In the genomic region with DNA sequence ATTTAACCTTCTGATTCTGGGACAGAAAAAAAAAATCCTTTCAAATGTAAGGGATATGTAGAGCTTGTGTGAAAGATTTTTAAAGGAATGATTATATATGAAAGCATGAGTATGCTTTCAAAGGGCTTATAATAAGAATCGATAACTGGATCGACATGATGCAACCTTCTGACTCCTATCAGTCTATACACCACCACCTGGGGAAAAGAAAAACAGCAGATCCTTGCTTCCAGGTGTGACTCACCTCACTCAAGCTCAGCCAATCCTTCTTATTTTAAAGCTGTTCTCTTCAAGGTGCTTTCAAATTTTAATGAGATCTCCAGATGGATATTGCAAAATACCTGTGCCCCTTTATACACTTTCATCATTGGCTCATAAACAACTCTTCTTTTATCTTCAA, we compare ENCODE assay signal across 25 cellular contexts.
DNase-seq lines count a peak whose midpoint lies in the region; ATAC-seq and TF ChIP-seq lines count a peak whose summit lies in the region.
"Had no signal": no experiment of that assay in that cellular context is flagged by ENCODE, and none has a peak within 500 bp of the region (broad histone marks: within the 10 kb centered on the region; RNA-seq: fewer than 3 reads in every experiment).

No MANE protein-coding gene starts in this region.

- H3K4me3 ChIP-seq in OCI-LY3 (ENCODE audit: low read length) (no peak overlapping the region), epithelial cell of proximal tubule (ENCODE audit: low read depth, low read length) (no peak overlapping the region), left lung (no peak overlapping the region)
- H3K4me3 ChIP-seq: BLaER1 treated with 17β-estradiol and CSF1 and Interleukin-3, amounts not matched to agents 10 nM and 100 nM; GM12878; psoas muscle; SJSA1; spleen had no signal

- no peaks in the 10 kb centered on the region for H3K9me3 ChIP-seq in OCI-LY3 (ENCODE audit: insufficient read depth, low read length)
- H3K9me3 ChIP-seq in left lung = no peaks in the 10 kb centered on the region
- H3K9me3 ChIP-seq: psoas muscle, SJSA1 had no signal

- DNase-seq in Calu3 (peak; percentile 27), epithelial cell of proximal tubule (ENCODE audit: low read depth) (no peak), left lung (no peak), DMS79 treated with DMSO at 0.1 percent for 48 hours (lab: John Stamatoyannopoulos, UW) (no peak), mesenteric fat pad (ENCODE audit: low spot score) (no peak), OCI-M1 (lab: John Stamatoyannopoulos, UW) (no peak), left ventricle myocardium superior (no peak)
- DNase-seq: activated B cell treated with CpG ODN at 0.5 μM for 24 hours; activated CD4-positive, alpha-beta memory T cell treated with anti-CD3 and anti-CD28 coated beads, Interleukin-2, amount 10 ng/mL, durations not matched to agents 7 days and 5 days; amniotic stem cell; central memory CD4-positive, alpha-beta T cell; GF-D8; Karpas-422; NCI-H1092; NCI-H2029 treated with DMSO at 0.1 percent for 48 hours; NCI-H446; psoas muscle; spleen; substantia nigra; T-helper 17 cell had no signal

- no peak overlapping the region for H3K4me2 ChIP-seq in OCI-LY3 (ENCODE audit: low read length)
- H3K4me2 ChIP-seq: BLaER1 treated with 17β-estradiol and CSF1 and Interleukin-3, amounts not matched to agents 10 nM and 100 nM had no signal

- peaks cover 2% of the 10 kb centered on the region for H3K9me3 Mint-ChIP-seq in Calu3 (ENCODE audit: low read depth, unreplicated experiment)
- H3K9me3 Mint-ChIP-seq: activated CD4-positive, alpha-beta memory T cell treated with anti-CD3 and anti-CD28 coated beads, Interleukin-2, amount 10 ng/mL, durations not matched to agents 7 days and 5 days had no signal

- TF ChIP-seq CTCF in Calu3 (IDR thresholded peaks at IDR 0.05; ENCODE audit: unreplicated experiment) (no peak), OCI-LY3 (IDR thresholded peaks at IDR 0.05; ENCODE audit: low read depth, low read length) (peak; percentile 13; the same call in 1 of the 2 replicates), epithelial cell of proximal tubule (conservative IDR thresholded peaks at IDR 0.05; ENCODE audit: low read depth, low read length) (peak; percentile 36), left lung (IDR thresholded peaks at IDR 0.05) (no peak)

- peak overlapping the region; percentile 24; the same call in 1 of the 2 replicates for H2AFZ ChIP-seq in OCI-LY3 (ENCODE audit: low read depth, low read length)

- no peak overlapping the region for H3K4me3 Mint-ChIP-seq in Calu3 (ENCODE audit: low read depth, unreplicated experiment)
- H3K4me3 Mint-ChIP-seq: activated B cell treated with CpG ODN at 0.5 μM for 24 hours; activated CD4-positive, alpha-beta memory T cell treated with anti-CD3 and anti-CD28 coated beads, Interleukin-2, amount 10 ng/mL, durations not matched to agents 7 days and 5 days; neural crest cell; T-helper 17 cell had no signal

- H3K4me1 Mint-ChIP-seq in Calu3 (ENCODE audit: low read depth, unreplicated experiment) = no peaks in the 10 kb centered on the region
- H3K4me1 Mint-ChIP-seq: activated B cell treated with CpG ODN at 0.5 μM for 24 hours; activated CD4-positive, alpha-beta memory T cell treated with anti-CD3 and anti-CD28 coated beads, Interleukin-2, amount 10 ng/mL, durations not matched to agents 7 days and 5 days; neural crest cell; T-helper 17 cell had no signal

- BruUV-seq in Calu3 (replicated peaks; lab: Mats Ljungman, UMichigan) = no TSS peak

- peak; percentile 95 for ATAC-seq in left lung
- no peak for ATAC-seq in left ventricle myocardium superior
- ATAC-seq: GM12878, psoas muscle, T-helper 17 cell had no signal

- H3K36me3 Mint-ChIP-seq in Calu3 (ENCODE audit: insufficient read depth, unreplicated experiment) = no peaks in the 10 kb centered on the region

- no peaks in the 10 kb centered on the region for H3K4me1 ChIP-seq in OCI-LY3 (ENCODE audit: low read length)
- no peaks in the 10 kb centered on the region for H3K4me1 ChIP-seq in left lung
- H3K4me1 ChIP-seq: BLaER1 treated with 17β-estradiol and CSF1 and Interleukin-3, amounts not matched to agents 10 nM and 100 nM; psoas muscle; SJSA1; spleen had no signal

- no peaks in the 10 kb centered on the region for H3K27me3 ChIP-seq in OCI-LY3 (ENCODE audit: low read depth, low read length)
- no peaks in the 10 kb centered on the region for H3K27me3 ChIP-seq in left lung
- H3K27me3 ChIP-seq: BLaER1 treated with 17β-estradiol and CSF1 and Interleukin-3, amounts not matched to agents 10 nM and 100 nM; SJSA1; spleen had no signal

- intact Hi-C loops in Calu3 (cut with micrococcal nuclease; ENCODE audit: unreplicated experiment) (loop anchor here (1.0 to 10.0 kb wide), 4 partner anchors 86 to 217 kb away; no protein-coding TSS in a partner anchor), left lung (cut with DNase I) (no loop called here), left ventricle myocardium superior (cut with micrococcal nuclease) (no loop called here)

- no peak overlapping the region for H3K27ac ChIP-seq in OCI-LY3 (ENCODE audit: low read length)
- no peak overlapping the region for H3K27ac ChIP-seq in left lung
- H3K27ac ChIP-seq: BLaER1 treated with 17β-estradiol and CSF1 and Interleukin-3, amounts not matched to agents 10 nM and 100 nM; psoas muscle; SJSA1; spleen had no signal

- H3K36me3 ChIP-seq in OCI-LY3 (replicated peaks; ENCODE audit: low read depth, low read length) (no peaks in the 10 kb centered on the region), left lung (no peaks in the 10 kb centered on the region)
- H3K36me3 ChIP-seq: BLaER1 treated with 17β-estradiol and CSF1 and Interleukin-3, amounts not matched to agents 10 nM and 100 nM; SJSA1; spleen had no signal

- no peaks in the 10 kb centered on the region for H3K79me2 ChIP-seq in OCI-LY3 (ENCODE audit: low read length)

- no peaks in the 10 kb centered on the region for H3K27me3 Mint-ChIP-seq in Calu3 (ENCODE audit: unreplicated experiment)
- H3K27me3 Mint-ChIP-seq: activated B cell treated with CpG ODN at 0.5 μM for 24 hours; activated CD4-positive, alpha-beta memory T cell treated with anti-CD3 and anti-CD28 coated beads, Interleukin-2, amount 10 ng/mL, durations not matched to agents 7 days and 5 days; T-helper 17 cell had no signal

- CTCF ChIA-PET in Calu3 (lab: Charles Lee) = interaction anchor here (0.6 to 1.4 kb wide), 5 partner anchors 14 to 221 kb away, joined by 3 to 10 read pairs (median 4); no protein-coding TSS in a partner anchor

- H4K20me1 ChIP-seq in OCI-LY3 (ENCODE audit: insufficient read depth, low read length) = no peaks in the 10 kb centered on the region
- H4K20me1 ChIP-seq: BLaER1 treated with 17β-estradiol and CSF1 and Interleukin-3, amounts not matched to agents 10 nM and 100 nM had no signal

- peak overlapping the region; percentile 47 for H3K27ac Mint-ChIP-seq in Calu3 (ENCODE audit: unreplicated experiment)
- H3K27ac Mint-ChIP-seq: activated B cell treated with CpG ODN at 0.5 μM for 24 hours; activated CD4-positive, alpha-beta memory T cell treated with anti-CD3 and anti-CD28 coated beads, Interleukin-2, amount 10 ng/mL, durations not matched to agents 7 days and 5 days; T-helper 17 cell had no signal

- no peak overlapping the region for H3K9ac ChIP-seq in OCI-LY3 (ENCODE audit: low read length)
- H3K9ac ChIP-seq: BLaER1 treated with 17β-estradiol and CSF1 and Interleukin-3, amounts not matched to agents 10 nM and 100 nM had no signal

Comparison
In these comparisons a context has a peak if more than half of its experiments do, and no peak if none do; other contexts are left out.
1. CTCF ChIP-seq: peak in OCI-LY3 (single experiment) and epithelial cell of proximal tubule (single experiment); none in Calu3 (single experiment) and left lung (0 of 2).